ENCODE assay signal across 6 cellular contexts in the genomic region with DNA sequence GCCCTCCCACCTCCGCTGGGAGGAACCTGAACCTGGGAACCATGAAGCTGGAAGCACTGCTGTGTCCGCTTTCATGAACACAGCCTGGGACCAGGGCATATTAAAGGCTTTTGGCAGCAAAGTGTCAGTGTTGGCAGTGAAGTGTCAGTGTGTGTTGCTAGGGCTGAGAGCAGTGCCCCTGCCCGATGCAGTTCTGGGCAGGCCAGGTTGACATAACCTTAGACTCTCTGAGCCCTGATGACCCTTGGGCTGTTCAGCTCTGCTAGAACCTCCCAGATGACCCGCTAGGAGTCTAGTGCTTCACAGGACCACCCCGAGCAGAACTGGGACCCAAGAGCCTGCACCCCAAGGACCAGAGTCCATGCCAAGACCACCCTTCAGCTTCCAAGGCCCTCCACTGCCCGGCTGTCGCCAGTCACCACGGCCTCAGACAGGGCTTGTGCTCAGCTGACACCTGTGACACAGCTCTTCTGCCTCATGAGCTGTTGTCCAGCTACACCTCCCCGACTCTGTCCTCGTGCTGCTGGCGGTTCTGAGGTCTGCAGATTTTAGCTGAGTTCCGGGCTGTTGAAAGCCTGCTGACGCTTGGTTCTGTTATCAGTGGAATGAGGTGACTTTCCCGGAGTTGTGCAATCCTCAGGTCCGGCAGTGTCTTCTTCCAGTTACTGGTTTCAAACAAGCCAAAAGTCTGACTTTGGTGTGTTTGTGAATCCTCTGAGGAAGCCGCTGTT. TPM values are rescaled to one million over a fixed set of nuclear protein-coding genes. Genes with fewer than 3 reads are reported as not detected.
"Had no signal": no experiment of that assay in that cellular context is flagged by ENCODE, and none has a peak within 500 bp of the region (broad histone marks: within the 10 kb centered on the region; RNA-seq: fewer than 3 reads in every experiment).

No MANE protein-coding gene starts in this region.

RNA-seq across cellular contexts. Expression of a gene that starts 2.8 kb away (rescaled TPM):
- total RNA-seq: HT-29, LHCN-M2, OCI-LY7, PC-3, SJSA1 had no signal
- polyA plus RNA-seq: IgD-negative memory B cell had no signal

RNA-seq across cellular contexts. Expression of a gene that starts 20.9 kb away (rescaled TPM):
- polyA plus RNA-seq: IgD-negative memory B cell had no signal
